ENCODE assay signal across 10 cellular contexts in genomic region chr6:12138377-12138776, GRCh38.
A peak's percentile ranks its signal among the peaks of the same experiment; 100 is the strongest.
DNase-seq lines count a peak whose midpoint lies in the region; ATAC-seq and TF ChIP-seq lines count a peak whose summit lies in the region.
"Had no signal": no experiment of that assay in that cellular context is flagged by ENCODE, and none has a peak within 500 bp of the region (broad histone marks: within the 10 kb centered on the region; RNA-seq: fewer than 3 reads in every experiment).

No MANE protein-coding gene starts in this region.

- H3K4me1 ChIP-seq in IMR-90 (ENCODE audit: control insufficient read depth, insufficient read depth, low read length) (peaks cover 4% of the 10 kb centered on the region), prostate gland (replicated peaks) (peaks cover 3% of the 10 kb centered on the region)

- H3K27ac ChIP-seq in IMR-90 (ENCODE audit: insufficient read depth, low read length): no peak overlapping the region
- H3K27ac ChIP-seq in prostate gland: no peak overlapping the region

- no peaks in the 10 kb centered on the region for H3K9me3 ChIP-seq in IMR-90 (ENCODE audit: control insufficient read depth, insufficient read depth, low read length)
- no peaks in the 10 kb centered on the region for H3K9me3 ChIP-seq in prostate gland

- H3K4me3 Mint-ChIP-seq in activated CD4-positive, alpha-beta T cell treated with anti-CD3 and anti-CD28 coated beads, Interleukin-2, amount 10 ng/mL, durations not matched to agents 7 days and 5 days: no peak overlapping the region
- peak overlapping the region; percentile 47 for H3K4me3 Mint-ChIP-seq in activated naive CD8-positive, alpha-beta T cell treated with anti-CD3 and anti-CD28 coated beads, Interleukin-2, amount 10 ng/mL, durations not matched to agents 7 days and 5 days
- H3K4me3 Mint-ChIP-seq: brain had no signal

- peak overlapping the region in 1 of 2 experiments; percentile 63; a peak in 1 of 4 replicates for H4K8ac ChIP-seq in IMR-90 (ENCODE audit: low read depth in 2 of 2, low read length in 2 of 2)

- H3K4me3 ChIP-seq in IMR-90 (ENCODE audit: insufficient read depth, low read depth, low read length) (no peak overlapping the region), prostate gland (no peak overlapping the region)

- in situ Hi-C loops in IMR-90 (cut with MboI; ENCODE audit: low sequenced_read_pairs): no loop called here

- DNase-seq in IMR-90: no peak
- DNase-seq in activated CD4-positive, alpha-beta T cell treated with anti-CD3 and anti-CD28 coated beads, Interleukin-2, amount 10 ng/mL, durations not matched to agents 7 days and 5 days: peak; percentile 72
- peak; percentile 40 for DNase-seq in activated naive CD8-positive, alpha-beta T cell treated with anti-CD3 and anti-CD28 coated beads, Interleukin-2, amount 10 ng/mL, durations not matched to agents 7 days and 5 days
- peak; percentile 28 for DNase-seq in stimulated activated CD4-positive, alpha-beta T cell treated with anti-CD3 and anti-CD28 coated beads, Interleukin-1b, Interleukin-23, amount 100 ng/mL, for 48 hours
- no peak for DNase-seq in prostate gland (ENCODE audit: low spot score)
- no peak for DNase-seq in NCI-H1417 treated with DMSO at 0.1 percent for 48 hours (lab: John Stamatoyannopoulos, UW)
- DNase-seq: NCI-H1105 treated with DMSO at 0.1 percent for 48 hours had no signal

- peak overlapping the region; percentile 66 for H3K4ac ChIP-seq in IMR-90 (ENCODE audit: low read depth, low read length)

- H4K5ac ChIP-seq in IMR-90 (ENCODE audit: low read depth, low read length): no peak overlapping the region

- peak overlapping the region; percentile 16 for H2AFZ ChIP-seq in IMR-90 (replicated peaks; ENCODE audit: low read length, poor library complexity)

- peaks cover 12% of the 10 kb centered on the region for H3K9me3 Mint-ChIP-seq in activated CD4-positive, alpha-beta T cell treated with anti-CD3 and anti-CD28 coated beads, Interleukin-2, amount 10 ng/mL, durations not matched to agents 7 days and 5 days
- H3K9me3 Mint-ChIP-seq in activated naive CD8-positive, alpha-beta T cell treated with anti-CD3 and anti-CD28 coated beads, Interleukin-2, amount 10 ng/mL, durations not matched to agents 7 days and 5 days: peaks cover 14% of the 10 kb centered on the region

- H2AK5ac ChIP-seq in IMR-90 (ENCODE audit: low read depth, low read length): peak overlapping the region; percentile 80; the same call in 1 of the 2 replicates

- dilution Hi-C loops in IMR-90 (cut with HindIII; ENCODE audit: low sequenced_read_pairs, unreplicated experiment): no loop called here

- H2BK20ac ChIP-seq in IMR-90 (ENCODE audit: low read depth, low read length): peak overlapping the region; percentile 62

- peak overlapping the region; percentile 65; the same call in 1 of the 2 replicates for H3K23ac ChIP-seq in IMR-90 (ENCODE audit: low read depth, low read length)

- peak overlapping the region; percentile 32; the same call in 1 of the 2 replicates for H4K91ac ChIP-seq in IMR-90 (ENCODE audit: insufficient read depth, low read depth, low read length)

- peak overlapping the region; percentile 50 for H2BK120ac ChIP-seq in IMR-90 (ENCODE audit: low read depth, low read length)

- H3K27ac Mint-ChIP-seq in activated CD4-positive, alpha-beta T cell treated with anti-CD3 and anti-CD28 coated beads, Interleukin-2, amount 10 ng/mL, durations not matched to agents 7 days and 5 days: peak overlapping the region; percentile 79
- H3K27ac Mint-ChIP-seq in activated naive CD8-positive, alpha-beta T cell treated with anti-CD3 and anti-CD28 coated beads, Interleukin-2, amount 10 ng/mL, durations not matched to agents 7 days and 5 days: peak overlapping the region; percentile 94

- no peak overlapping the region for H2AK9ac ChIP-seq in IMR-90 (replicated peaks; ENCODE audit: low read depth, low read length, poor library complexity)

- H3K56ac ChIP-seq in IMR-90 (ENCODE audit: extremely low read depth, insufficient read depth, low read length): no peak overlapping the region

- peak overlapping the region; percentile 19 for H3K14ac ChIP-seq in IMR-90 (replicated peaks; ENCODE audit: low read depth, low read length)

- H3K36me3 ChIP-seq in IMR-90 (ENCODE audit: control insufficient read depth, insufficient read depth, low read length): peaks cover 15% of the 10 kb centered on the region
- H3K36me3 ChIP-seq in prostate gland: no peaks in the 10 kb centered on the region

- H3K27me3 Mint-ChIP-seq in activated CD4-positive, alpha-beta T cell treated with anti-CD3 and anti-CD28 coated beads, Interleukin-2, amount 10 ng/mL, durations not matched to agents 7 days and 5 days: no peaks in the 10 kb centered on the region
- H3K27me3 Mint-ChIP-seq in activated naive CD8-positive, alpha-beta T cell treated with anti-CD3 and anti-CD28 coated beads, Interleukin-2, amount 10 ng/mL, durations not matched to agents 7 days and 5 days: no peaks in the 10 kb centered on the region
- H3K27me3 Mint-ChIP-seq: brain had no signal

- BruUV-seq in IMR-90 (replicated peaks; lab: Mats Ljungman, UMichigan): no TSS peak

- peak overlapping the region; percentile 50; the same call in 2 of the 3 replicates for H2BK15ac ChIP-seq in IMR-90 (ENCODE audit: low read depth, low read length)

- WGBS in IMR-90 (ENCODE audit: extremely low coverage in 2 of 2, insufficient read length in 1 of 2), 2 experiments: no CpG with 5 or more reads among the region's 1 CpG
- 90% methylated on average over 1 of the region's 1 CpG for WGBS in prostate gland

- H2BK5ac ChIP-seq in IMR-90 (ENCODE audit: low read depth, low read length, poor library complexity, severe bottlenecking): no peak overlapping the region

- H3K27me3 ChIP-seq in IMR-90 (ENCODE audit: control insufficient read depth, insufficient read depth, low read length): no peaks in the 10 kb centered on the region
- no peaks in the 10 kb centered on the region for H3K27me3 ChIP-seq in prostate gland (replicated peaks; ENCODE audit: insufficient read depth)

- H3K9me1 ChIP-seq in IMR-90 (ENCODE audit: insufficient read depth, low read length): peaks cover 12% of the 10 kb centered on the region

- no peaks in the 10 kb centered on the region; the same call in 1 of the 2 replicates for H4K20me1 ChIP-seq in IMR-90 (ENCODE audit: insufficient read depth, low read length)

- peaks cover 6 to 23% of the 10 kb centered on the region in 2 experiments; a peak in 3 of 4 replicates for H3K79me1 ChIP-seq in IMR-90 (ENCODE audit: low read depth in 1 of 2, low read length in 2 of 2)

- no peak for TF ChIP-seq POLR2A in IMR-90 (IDR thresholded peaks at IDR 0.05; ENCODE audit: low read depth, low read length)
- TF ChIP-seq POLR2A in prostate gland (IDR thresholded peaks at IDR 0.05): no peak
- TF ChIP-seq POLR2A in GM18505 (IDR thresholded peaks at IDR 0.05; ENCODE audit: borderline replicate concordance, extremely low read depth, insufficient read depth, insufficient read length): no peak

- H3K36me3 Mint-ChIP-seq in activated CD4-positive, alpha-beta T cell treated with anti-CD3 and anti-CD28 coated beads, Interleukin-2, amount 10 ng/mL, durations not matched to agents 7 days and 5 days (ENCODE audit: low read depth): peaks cover 58% of the 10 kb centered on the region
- peaks cover 54% of the 10 kb centered on the region for H3K36me3 Mint-ChIP-seq in activated naive CD8-positive, alpha-beta T cell treated with anti-CD3 and anti-CD28 coated beads, Interleukin-2, amount 10 ng/mL, durations not matched to agents 7 days and 5 days

- no peak for TF ChIP-seq RAD21 in IMR-90 (IDR thresholded peaks at IDR 0.05; ENCODE audit: low read length)

- no peak overlapping the region for H3K4me2 ChIP-seq in IMR-90 (ENCODE audit: low read depth, low read length)

- CTCF ChIA-PET in IMR-90 (lab: Yijun Ruan, JAX): no interaction called here
- CTCF ChIA-PET in activated CD4-positive, alpha-beta T cell treated with anti-CD3 and anti-CD28 coated beads, Interleukin-2, amount 10 ng/mL, durations not matched to agents 7 days and 5 days (lab: Charles Lee): interaction anchor here (1.1 kb wide), 1 partner anchor 23 kb away, joined by 3 read pairs; no protein-coding TSS in a partner anchor

- no peak for TF ChIP-seq CTCF in IMR-90 (conservative IDR thresholded peaks at IDR 0.05; ENCODE audit: low read depth, low read length)
- no peak for TF ChIP-seq CTCF in prostate gland (IDR thresholded peaks at IDR 0.05)

- peaks cover 20% of the 10 kb centered on the region for H3K4me1 Mint-ChIP-seq in activated CD4-positive, alpha-beta T cell treated with anti-CD3 and anti-CD28 coated beads, Interleukin-2, amount 10 ng/mL, durations not matched to agents 7 days and 5 days
- H3K4me1 Mint-ChIP-seq in activated naive CD8-positive, alpha-beta T cell treated with anti-CD3 and anti-CD28 coated beads, Interleukin-2, amount 10 ng/mL, durations not matched to agents 7 days and 5 days: peaks cover 20% of the 10 kb centered on the region

- no peak overlapping the region for H3K9ac ChIP-seq in IMR-90 (ENCODE audit: low read depth, low read length)

- no peak overlapping the region for H3K18ac ChIP-seq in IMR-90 (ENCODE audit: low read depth, low read length)

- intact Hi-C loops in IMR-90 (cut with micrococcal nuclease) (loop anchor here (5.0 kb wide), 1 partner anchor 126 kb away; the partner anchor contains the start of gene HIVEP1), prostate gland (cut with DNase I) (no loop called here)

- peak; percentile 60 for ATAC-seq in IMR-90 (ENCODE audit: low read depth)
- ATAC-seq in activated naive CD8-positive, alpha-beta T cell treated with anti-CD3 and anti-CD28 coated beads, Interleukin-2, amount 10 ng/mL, durations not matched to agents 7 days and 5 days (ENCODE audit: low read depth): peak; percentile 100
- ATAC-seq in GM18505 (IDR thresholded peaks at IDR 0.05; ENCODE audit: unreplicated experiment): no peak
- ATAC-seq: Panc1 had no signal

- POLR2A ChIA-PET in IMR-90 (lab: Charles Lee; ENCODE audit: unreplicated experiment): no interaction called here
- POLR2A ChIA-PET in activated CD4-positive, alpha-beta T cell treated with anti-CD3 and anti-CD28 coated beads, Interleukin-2, amount 10 ng/mL, durations not matched to agents 7 days and 5 days (lab: Charles Lee): no interaction called here
- POLR2A ChIA-PET in activated naive CD8-positive, alpha-beta T cell treated with anti-CD3 and anti-CD28 coated beads, Interleukin-2, amount 10 ng/mL, durations not matched to agents 7 days and 5 days (lab: Charles Lee): interaction anchor here (1.2 to 1.8 kb wide), 3 partner anchors 12 to 129 kb away, joined by 3 to 7 read pairs (median 5); partner anchors contain the start of gene HIVEP1

TF ChIP-seq in IMR-90, 13 proteins besides CTCF, POLR2A, EP300 and RAD21:
- TF ChIP-seq MXI1 (IDR thresholded peaks at IDR 0.05; ENCODE audit: borderline replicate concordance, low read depth, low read length): no peak
- no peak for TF ChIP-seq CEBPB (IDR thresholded peaks at IDR 0.05; ENCODE audit: low read depth, low read length)
- TF ChIP-seq SMC3 (IDR thresholded peaks at IDR 0.05; ENCODE audit: low read depth, low read length): no peak
- TF ChIP-seq CHD1 (IDR thresholded peaks at IDR 0.05; ENCODE audit: low read depth, low read length): no peak
- no peak for TF ChIP-seq RFX5 (IDR thresholded peaks at IDR 0.05; ENCODE audit: low read depth, low read length)
- no peak for TF ChIP-seq NFE2L2 (IDR thresholded peaks at IDR 0.05; ENCODE audit: low read depth, low read length)

Comparison
In these comparisons a context has a peak if more than half of its experiments do, and no peak if none do; other contexts are left out.
1. DNase-seq: peak in activated CD4-positive, alpha-beta T cell treated with anti-CD3 and anti-CD28 coated beads, Interleukin-2, amount 10 ng/mL, durations not matched to agents 7 days and 5 days (single experiment), activated naive CD8-positive, alpha-beta T cell treated with anti-CD3 and anti-CD28 coated beads, Interleukin-2, amount 10 ng/mL, durations not matched to agents 7 days and 5 days (single experiment) and stimulated activated CD4-positive, alpha-beta T cell treated with anti-CD3 and anti-CD28 coated beads, Interleukin-1b, Interleukin-23, amount 100 ng/mL, for 48 hours (single experiment); none in IMR-90 (single experiment), prostate gland (single experiment) and NCI-H1417 treated with DMSO at 0.1 percent for 48 hours (single experiment).